In genomic region chr15:88717342-88718017, GRCh38 we compare ENCODE assay signal across 21 cellular contexts.
A peak's percentile ranks its signal among the peaks of the same experiment; 100 is the strongest.
DNase-seq lines count a peak whose midpoint lies in the region; ATAC-seq, FAIRE-seq and TF ChIP-seq lines count a peak whose summit lies in the region.
"Had no signal": no experiment of that assay in that cellular context is flagged by ENCODE, and none has a peak within 500 bp of the region (broad histone marks: within the 10 kb centered on the region; RNA-seq: fewer than 3 reads in every experiment).

No MANE protein-coding gene starts in this region.

- no peak overlapping the region for H3K27ac ChIP-seq in Panc1 (ENCODE audit: low read length)
- no peak overlapping the region for H3K27ac ChIP-seq in pancreas
- H3K27ac ChIP-seq in tibial artery: peak overlapping the region; percentile 61 to 74
- no peak overlapping the region for H3K27ac ChIP-seq in body of pancreas
- H3K27ac ChIP-seq: Peyer's patch had no signal

- BruUV-seq in Panc1 (replicated peaks; lab: Mats Ljungman, UMichigan): no TSS peak

- H3K27me3 ChIP-seq in Panc1 (ENCODE audit: control insufficient read depth, insufficient read depth, low read length) (peaks cover 3% of the 10 kb centered on the region; the same call in 1 of the 2 replicates), pancreas (no peaks in the 10 kb centered on the region), tibial artery (no peaks in the 10 kb centered on the region), body of pancreas (no peaks in the 10 kb centered on the region)
- H3K27me3 ChIP-seq: MG63, Peyer's patch had no signal

- FAIRE-seq in pancreas (lab: Jason Lieb, UNC) (no peak), urothelium cell line (lab: Jason Lieb, UNC) (no peak)
- FAIRE-seq: G401.6 had no signal

- H3K9me3 ChIP-seq in Panc1 (ENCODE audit: control insufficient read depth, insufficient read depth, low read depth, low read length) (no peaks in the 10 kb centered on the region), pancreas (no peaks in the 10 kb centered on the region), tibial artery (no peaks in the 10 kb centered on the region), body of pancreas (no peaks in the 10 kb centered on the region)
- H3K9me3 ChIP-seq: Caco-2, MG63, Peyer's patch had no signal

- ATAC-seq in Panc1 (peak; percentile 54; the same call in 1 of the 2 replicates), pancreas (peak in 3 of 4 donors; percentile 23 to 67 (median 67)), body of pancreas (no peak), GM21737 (IDR thresholded peaks at IDR 0.05; ENCODE audit: unreplicated experiment) (no peak)

- TF ChIP-seq CTCF in Panc1 (IDR thresholded peaks at IDR 0.05): no peak
- no peak for TF ChIP-seq CTCF in pancreas (IDR thresholded peaks at IDR 0.05)
- TF ChIP-seq CTCF in tibial artery (IDR thresholded peaks at IDR 0.05): no peak
- TF ChIP-seq CTCF in body of pancreas (IDR thresholded peaks at IDR 0.05): no peak

- no peak overlapping the region for H3K4me3 ChIP-seq in Panc1 (ENCODE audit: low read depth in 2 of 2, low read length in 2 of 2)
- H3K4me3 ChIP-seq in pancreas: no peak overlapping the region
- no peak overlapping the region for H3K4me3 ChIP-seq in tibial artery
- H3K4me3 ChIP-seq in body of pancreas: no peak overlapping the region
- H3K4me3 ChIP-seq: MG63, Peyer's patch had no signal

- DNase-seq in Panc1 (ENCODE audit: low read depth, low spot score) (no peak), mesenteric fat pad (ENCODE audit: low spot score) (peak; percentile 62), pancreas (no peak), tibial artery (no peak), body of pancreas (no peak), LoVo (ENCODE audit: low spot score) (no peak), urothelium cell line (ENCODE audit: low spot score) (no peak)
- DNase-seq: Caco-2; CD4-positive, alpha-beta memory T cell; KBM-7; MG63; NCI-H1105 treated with DMSO at 0.1 percent for 48 hours; NCI-H146; NCI-H2029 treated with DMSO at 0.1 percent for 48 hours; NCI-H2227 treated with DMSO at 0.1 percent for 48 hours; NCI-H510A; NCI-H69; Peyer's patch; SHP77 treated with DMSO at 0.1 percent for 48 hours had no signal

- no peak for TF ChIP-seq POLR2A in body of pancreas (IDR thresholded peaks at IDR 0.05)

- in situ Hi-C loops in Panc1 (cut with HindIII; ENCODE audit: low pct_unique_long_range_greater_than_20kb, low sequenced_read_pairs): no loop called here

- H3K4me1 ChIP-seq in Panc1 (ENCODE audit: control insufficient read depth, insufficient read depth, low read length): no peaks in the 10 kb centered on the region
- H3K4me1 ChIP-seq in pancreas: no peaks in the 10 kb centered on the region
- H3K4me1 ChIP-seq in tibial artery: peaks cover 0 to 20% (median 10%) of the 10 kb centered on the region in 4 donors
- peaks cover 9% of the 10 kb centered on the region for H3K4me1 ChIP-seq in body of pancreas
- H3K4me1 ChIP-seq: Caco-2, Peyer's patch had no signal

- intact Hi-C loops in Panc1 (cut with micrococcal nuclease; ENCODE audit: unreplicated experiment) (no loop called here), pancreas (cut with DNase I) (no loop called here), tibial artery (cut with DNase I; ENCODE audit: low total_unique reads) (no loop called here), body of pancreas (cut with DNase I) (no loop called here)

- 51 to 54% methylated on average over 11 to 13 of the region's 13 CpGs for WGBS in pancreas, 2 donors
- 51 to 52% methylated on average over 13 of the region's 13 CpGs for WGBS in body of pancreas, 2 donors

- CTCF ChIA-PET in Panc1 (lab: Charles Lee): no interaction called here

- H3K36me3 ChIP-seq in Panc1 (ENCODE audit: control insufficient read depth, insufficient read depth, low read length): no peaks in the 10 kb centered on the region
- H3K36me3 ChIP-seq in pancreas: no peaks in the 10 kb centered on the region
- no peaks in the 10 kb centered on the region for H3K36me3 ChIP-seq in tibial artery
- H3K36me3 ChIP-seq in body of pancreas (replicated peaks in 1 of 2; ENCODE audit: insufficient read depth in 1 of 2, low read depth in 2 of 2): no peaks in the 10 kb centered on the region
- H3K36me3 ChIP-seq: MG63, Peyer's patch had no signal

- POLR2A ChIA-PET in Panc1 (lab: Charles Lee): no interaction called here

Comparison
In these comparisons a context has a peak if more than half of its experiments do, and no peak if none do; other contexts are left out.
1. ATAC-seq: peak in Panc1 (single experiment) and pancreas (3 of 4); none in body of pancreas (single experiment) and GM21737 (single experiment).
2. H3K27ac ChIP-seq: peak in tibial artery (2 of 2); none in Panc1 (single experiment), pancreas (0 of 4) and body of pancreas (0 of 4).